1 cellular context compared by ENCODE assay signal in the genomic region with DNA sequence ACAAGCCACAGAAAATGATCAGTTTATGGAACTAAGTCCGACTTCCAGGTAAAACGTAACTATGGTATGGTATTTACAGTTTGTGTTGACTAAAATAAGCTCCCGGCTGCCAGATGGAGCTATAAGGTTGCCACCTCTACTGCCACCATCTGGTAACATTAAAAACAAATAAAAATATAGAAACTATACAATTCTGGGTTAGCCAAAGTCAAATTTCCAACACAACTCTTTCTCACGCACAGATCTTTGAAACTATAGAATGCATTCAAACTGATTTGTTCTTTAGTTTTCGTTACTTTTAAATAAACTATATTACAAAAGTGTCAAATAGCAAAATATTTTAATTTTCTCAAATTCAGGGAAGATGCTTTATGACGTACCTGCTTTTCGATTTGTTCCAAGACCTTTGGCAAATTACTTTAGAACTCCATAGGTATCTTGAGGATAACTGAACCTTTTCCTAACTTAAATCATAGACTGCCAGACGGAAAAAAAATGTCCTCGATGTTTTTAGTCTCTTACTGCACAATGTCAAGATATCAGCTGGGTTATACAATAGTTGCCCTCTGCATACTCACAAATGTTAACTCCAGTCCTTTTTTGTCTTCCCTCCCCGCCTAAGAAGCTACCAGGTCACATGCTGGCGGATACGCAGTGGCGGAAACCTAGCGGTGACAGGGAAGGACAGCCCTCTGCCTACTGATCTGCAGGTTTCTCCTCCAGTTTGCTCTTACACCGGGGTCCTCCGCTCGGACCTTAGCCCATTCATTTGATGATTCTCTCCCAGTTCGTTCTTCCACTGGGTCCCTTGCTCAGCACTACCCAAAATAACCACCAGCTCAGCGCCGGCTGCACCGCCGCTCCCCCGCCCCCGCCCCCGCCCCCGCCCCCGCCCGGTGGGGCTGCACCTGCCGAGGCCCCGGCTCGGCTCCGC.
TF ChIP-seq lines count a peak whose summit lies in the region.

No MANE protein-coding gene starts in this region.

TF ChIP-seq in HEK293, 187 proteins besides CTCF, POLR2A, EP300 and RAD21 (continued from another document and continues in another):
- peak; percentile 34; the same call in 1 of the 2 replicates for TF ChIP-seq ZNF660 (tag by site-specific recombination; IDR thresholded peaks at IDR 0.05)
- TF ChIP-seq, protein P1, sequence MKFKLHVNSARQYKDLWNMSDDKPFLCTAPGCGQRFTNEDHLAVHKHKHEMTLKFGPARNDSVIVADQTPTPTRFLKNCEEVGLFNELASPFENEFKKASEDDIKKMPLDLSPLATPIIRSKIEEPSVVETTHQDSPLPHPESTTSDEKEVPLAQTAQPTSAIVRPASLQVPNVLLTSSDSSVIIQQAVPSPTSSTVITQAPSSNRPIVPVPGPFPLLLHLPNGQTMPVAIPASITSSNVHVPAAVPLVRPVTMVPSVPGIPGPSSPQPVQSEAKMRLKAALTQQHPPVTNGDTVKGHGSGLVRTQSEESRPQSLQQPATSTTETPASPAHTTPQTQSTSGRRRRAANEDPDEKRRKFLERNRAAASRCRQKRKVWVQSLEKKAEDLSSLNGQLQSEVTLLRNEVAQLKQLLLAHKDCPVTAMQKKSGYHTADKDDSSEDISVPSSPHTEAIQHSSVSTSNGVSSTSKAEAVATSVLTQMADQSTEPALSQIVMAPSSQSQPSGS (tag by site-specific recombination; IDR thresholded peaks at IDR 0.05; ENCODE audit: low read depth), result no peak
- TF ChIP-seq, protein P2, sequence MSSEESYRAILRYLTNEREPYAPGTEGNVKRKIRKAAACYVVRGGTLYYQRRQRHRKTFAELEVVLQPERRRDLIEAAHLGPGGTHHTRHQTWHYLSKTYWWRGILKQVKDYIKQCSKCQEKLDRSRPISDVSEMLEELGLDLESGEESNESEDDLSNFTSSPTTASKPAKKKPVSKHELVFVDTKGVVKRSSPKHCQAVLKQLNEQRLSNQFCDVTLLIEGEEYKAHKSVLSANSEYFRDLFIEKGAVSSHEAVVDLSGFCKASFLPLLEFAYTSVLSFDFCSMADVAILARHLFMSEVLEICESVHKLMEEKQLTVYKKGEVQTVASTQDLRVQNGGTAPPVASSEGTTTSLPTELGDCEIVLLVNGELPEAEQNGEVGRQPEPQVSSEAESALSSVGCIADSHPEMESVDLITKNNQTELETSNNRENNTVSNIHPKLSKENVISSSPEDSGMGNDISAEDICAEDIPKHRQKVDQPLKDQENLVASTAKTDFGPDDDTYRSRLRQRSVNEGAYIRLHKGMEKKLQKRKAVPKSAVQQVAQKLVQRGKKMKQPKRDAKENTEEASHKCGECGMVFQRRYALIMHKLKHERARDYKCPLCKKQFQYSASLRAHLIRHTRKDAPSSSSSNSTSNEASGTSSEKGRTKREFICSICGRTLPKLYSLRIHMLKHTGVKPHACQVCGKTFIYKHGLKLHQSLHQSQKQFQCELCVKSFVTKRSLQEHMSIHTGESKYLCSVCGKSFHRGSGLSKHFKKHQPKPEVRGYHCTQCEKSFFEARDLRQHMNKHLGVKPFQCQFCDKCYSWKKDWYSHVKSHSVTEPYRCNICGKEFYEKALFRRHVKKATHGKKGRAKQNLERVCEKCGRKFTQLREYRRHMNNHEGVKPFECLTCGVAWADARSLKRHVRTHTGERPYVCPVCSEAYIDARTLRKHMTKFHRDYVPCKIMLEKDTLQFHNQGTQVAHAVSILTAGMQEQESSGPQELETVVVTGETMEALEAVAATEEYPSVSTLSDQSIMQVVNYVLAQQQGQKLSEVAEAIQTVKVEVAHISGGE (tag by site-specific recombination; conservative IDR thresholded peaks at IDR 0.05; ENCODE audit: low read depth), result 0 out of 2 replicates have a peak, but pooled peaks have one; percentile 43
- TF ChIP-seq GLI4 (tag by site-specific recombination; IDR thresholded peaks at IDR 0.05), result no peak
- peak; percentile 75 for TF ChIP-seq SP2 (tag by site-specific recombination; IDR thresholded peaks at IDR 0.05)
- no peak for TF ChIP-seq ZNF514 (tag by site-specific recombination; IDR thresholded peaks at IDR 0.05)
- no peak for TF ChIP-seq KLF7 (tag by site-specific recombination; IDR thresholded peaks at IDR 0.05; ENCODE audit: borderline replicate concordance)
- TF ChIP-seq ZNF391 (tag by site-specific recombination; IDR thresholded peaks at IDR 0.05; ENCODE audit: borderline replicate concordance, low read depth), result no peak
- no peak for TF ChIP-seq MZF1 (tag by site-specific recombination; IDR thresholded peaks at IDR 0.05; ENCODE audit: borderline replicate concordance)
- TF ChIP-seq, protein P3, sequence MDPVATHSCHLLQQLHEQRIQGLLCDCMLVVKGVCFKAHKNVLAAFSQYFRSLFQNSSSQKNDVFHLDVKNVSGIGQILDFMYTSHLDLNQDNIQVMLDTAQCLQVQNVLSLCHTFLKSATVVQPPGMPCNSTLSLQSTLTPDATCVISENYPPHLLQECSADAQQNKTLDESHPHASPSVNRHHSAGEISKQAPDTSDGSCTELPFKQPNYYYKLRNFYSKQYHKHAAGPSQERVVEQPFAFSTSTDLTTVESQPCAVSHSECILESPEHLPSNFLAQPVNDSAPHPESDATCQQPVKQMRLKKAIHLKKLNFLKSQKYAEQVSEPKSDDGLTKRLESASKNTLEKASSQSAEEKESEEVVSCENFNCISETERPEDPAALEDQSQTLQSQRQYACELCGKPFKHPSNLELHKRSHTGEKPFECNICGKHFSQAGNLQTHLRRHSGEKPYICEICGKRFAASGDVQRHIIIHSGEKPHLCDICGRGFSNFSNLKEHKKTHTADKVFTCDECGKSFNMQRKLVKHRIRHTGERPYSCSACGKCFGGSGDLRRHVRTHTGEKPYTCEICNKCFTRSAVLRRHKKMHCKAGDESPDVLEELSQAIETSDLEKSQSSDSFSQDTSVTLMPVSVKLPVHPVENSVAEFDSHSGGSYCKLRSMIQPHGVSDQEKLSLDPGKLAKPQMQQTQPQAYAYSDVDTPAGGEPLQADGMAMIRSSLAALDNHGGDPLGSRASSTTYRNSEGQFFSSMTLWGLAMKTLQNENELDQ (tag by site-specific recombination; IDR thresholded peaks at IDR 0.05; ENCODE audit: low read depth), result no peak
- TF ChIP-seq, protein P4, sequence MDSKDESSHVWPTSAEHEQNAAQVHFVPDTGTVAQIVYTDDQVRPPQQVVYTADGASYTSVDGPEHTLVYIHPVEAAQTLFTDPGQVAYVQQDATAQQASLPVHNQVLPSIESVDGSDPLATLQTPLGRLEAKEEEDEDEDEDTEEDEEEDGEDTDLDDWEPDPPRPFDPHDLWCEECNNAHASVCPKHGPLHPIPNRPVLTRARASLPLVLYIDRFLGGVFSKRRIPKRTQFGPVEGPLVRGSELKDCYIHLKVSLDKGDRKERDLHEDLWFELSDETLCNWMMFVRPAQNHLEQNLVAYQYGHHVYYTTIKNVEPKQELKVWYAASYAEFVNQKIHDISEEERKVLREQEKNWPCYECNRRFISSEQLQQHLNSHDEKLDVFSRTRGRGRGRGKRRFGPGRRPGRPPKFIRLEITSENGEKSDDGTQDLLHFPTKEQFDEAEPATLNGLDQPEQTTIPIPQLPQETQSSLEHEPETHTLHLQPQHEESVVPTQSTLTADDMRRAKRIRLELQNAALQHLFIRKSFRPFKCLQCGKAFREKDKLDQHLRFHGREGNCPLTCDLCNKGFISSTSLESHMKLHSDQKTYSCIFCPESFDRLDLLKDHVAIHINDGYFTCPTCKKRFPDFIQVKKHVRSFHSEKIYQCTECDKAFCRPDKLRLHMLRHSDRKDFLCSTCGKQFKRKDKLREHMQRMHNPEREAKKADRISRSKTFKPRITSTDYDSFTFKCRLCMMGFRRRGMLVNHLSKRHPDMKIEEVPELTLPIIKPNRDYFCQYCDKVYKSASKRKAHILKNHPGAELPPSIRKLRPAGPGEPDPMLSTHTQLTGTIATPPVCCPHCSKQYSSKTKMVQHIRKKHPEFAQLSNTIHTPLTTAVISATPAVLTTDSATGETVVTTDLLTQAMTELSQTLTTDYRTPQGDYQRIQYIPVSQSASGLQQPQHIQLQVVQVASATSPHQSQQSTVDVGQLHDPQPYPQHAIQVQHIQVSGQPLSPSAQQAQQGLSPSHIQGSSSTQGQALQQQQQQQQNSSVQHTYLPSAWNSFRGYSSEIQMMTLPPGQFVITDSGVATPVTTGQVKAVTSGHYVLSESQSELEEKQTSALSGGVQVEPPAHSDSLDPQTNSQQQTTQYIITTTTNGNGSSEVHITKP (tag by site-specific recombination; IDR thresholded peaks at IDR 0.05), result peak; percentile 81
- TF ChIP-seq ZNF747 (tag by site-specific recombination; IDR thresholded peaks at IDR 0.05), result no peak
- no peak for TF ChIP-seq ZNF174 (tag by site-specific recombination; IDR thresholded peaks at IDR 0.05)
- no peak for TF ChIP-seq ZNF292 (tag by site-specific recombination; IDR thresholded peaks at IDR 0.05; ENCODE audit: borderline replicate concordance, low read depth)
- TF ChIP-seq SP3 (tag by site-specific recombination; IDR thresholded peaks at IDR 0.05), result 0 out of 2 replicates have a peak, but pooled peaks have one; percentile 27
- no peak for TF ChIP-seq ZNF585B (tag by site-specific recombination; IDR thresholded peaks at IDR 0.05)
- TF ChIP-seq ZNF600 (tag by site-specific recombination; IDR thresholded peaks at IDR 0.05), result peak; percentile 81
- no peak for TF ChIP-seq ZNF707 (tag by site-specific recombination; IDR thresholded peaks at IDR 0.05)
- 0 out of 2 replicates have a peak, but pooled peaks have one; percentile 10 for TF ChIP-seq SP7 (tag by site-specific recombination; IDR thresholded peaks at IDR 0.05)
- TF ChIP-seq ZNF549 (tag by site-specific recombination; IDR thresholded peaks at IDR 0.05), result no peak
- TF ChIP-seq, protein P5, sequence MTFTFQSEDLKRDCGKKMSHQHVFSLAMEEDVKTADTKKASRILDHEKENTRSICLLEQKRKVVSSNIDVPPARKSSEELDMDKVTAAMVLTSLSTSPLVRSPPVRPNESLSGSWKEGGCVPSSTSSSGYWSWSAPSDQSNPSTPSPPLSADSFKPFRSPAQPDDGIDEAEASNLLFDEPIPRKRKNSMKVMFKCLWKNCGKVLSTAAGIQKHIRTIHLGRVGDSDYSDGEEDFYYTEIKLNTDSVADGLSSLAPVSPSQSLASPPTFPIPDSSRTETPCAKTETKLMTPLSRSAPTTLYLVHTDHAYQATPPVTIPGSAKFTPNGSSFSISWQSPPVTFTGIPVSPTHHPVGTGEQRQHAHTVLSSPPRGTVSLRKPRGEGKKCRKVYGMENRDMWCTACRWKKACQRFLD (tag by site-specific recombination; IDR thresholded peaks at IDR 0.05), result no peak
- TF ChIP-seq HOXC10 (CRISPR knock-in tag; IDR thresholded peaks at IDR 0.05), result no peak
- no peak for TF ChIP-seq ZNF830 (tag by site-specific recombination; IDR thresholded peaks at IDR 0.05; ENCODE audit: low read depth)
- no peak for TF ChIP-seq FEZF1 (tag by site-specific recombination; IDR thresholded peaks at IDR 0.05)
- TF ChIP-seq KLF16 (tag by site-specific recombination; IDR thresholded peaks at IDR 0.05), result 0 out of 2 replicates have a peak, but pooled peaks have one; percentile 23
- TF ChIP-seq, protein P6, sequence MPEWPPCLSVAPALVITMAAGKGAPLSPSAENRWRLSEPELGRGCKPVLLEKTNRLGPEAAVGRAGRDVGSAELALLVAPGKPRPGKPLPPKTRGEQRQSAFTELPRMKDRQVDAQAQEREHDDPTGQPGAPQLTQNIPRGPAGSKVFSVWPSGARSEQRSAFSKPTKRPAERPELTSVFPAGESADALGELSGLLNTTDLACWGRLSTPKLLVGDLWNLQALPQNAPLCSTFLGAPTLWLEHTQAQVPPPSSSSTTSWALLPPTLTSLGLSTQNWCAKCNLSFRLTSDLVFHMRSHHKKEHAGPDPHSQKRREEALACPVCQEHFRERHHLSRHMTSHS (tag by site-specific recombination; IDR thresholded peaks at IDR 0.05), result no peak
- no peak for TF ChIP-seq WT1 (tag by site-specific recombination; IDR thresholded peaks at IDR 0.05)
- TF ChIP-seq, protein P7, sequence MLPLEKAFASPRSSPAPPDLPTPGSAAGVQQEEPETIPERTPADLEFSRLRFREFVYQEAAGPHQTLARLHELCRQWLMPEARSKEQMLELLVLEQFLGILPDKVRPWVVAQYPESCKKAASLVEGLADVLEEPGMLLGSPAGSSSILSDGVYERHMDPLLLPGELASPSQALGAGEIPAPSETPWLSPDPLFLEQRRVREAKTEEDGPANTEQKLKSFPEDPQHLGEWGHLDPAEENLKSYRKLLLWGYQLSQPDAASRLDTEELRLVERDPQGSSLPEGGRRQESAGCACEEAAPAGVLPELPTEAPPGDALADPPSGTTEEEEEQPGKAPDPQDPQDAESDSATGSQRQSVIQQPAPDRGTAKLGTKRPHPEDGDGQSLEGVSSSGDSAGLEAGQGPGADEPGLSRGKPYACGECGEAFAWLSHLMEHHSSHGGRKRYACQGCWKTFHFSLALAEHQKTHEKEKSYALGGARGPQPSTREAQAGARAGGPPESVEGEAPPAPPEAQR (tag by site-specific recombination; IDR thresholded peaks at IDR 0.05), result no peak
- TF ChIP-seq RBAK (tag by site-specific recombination; IDR thresholded peaks at IDR 0.05), result no peak
- no peak for TF ChIP-seq ZNF433 (tag by site-specific recombination; IDR thresholded peaks at IDR 0.05; ENCODE audit: low read depth)
- TF ChIP-seq ZNF626 (tag by site-specific recombination; IDR thresholded peaks at IDR 0.05), result no peak
- TF ChIP-seq, protein P8, sequence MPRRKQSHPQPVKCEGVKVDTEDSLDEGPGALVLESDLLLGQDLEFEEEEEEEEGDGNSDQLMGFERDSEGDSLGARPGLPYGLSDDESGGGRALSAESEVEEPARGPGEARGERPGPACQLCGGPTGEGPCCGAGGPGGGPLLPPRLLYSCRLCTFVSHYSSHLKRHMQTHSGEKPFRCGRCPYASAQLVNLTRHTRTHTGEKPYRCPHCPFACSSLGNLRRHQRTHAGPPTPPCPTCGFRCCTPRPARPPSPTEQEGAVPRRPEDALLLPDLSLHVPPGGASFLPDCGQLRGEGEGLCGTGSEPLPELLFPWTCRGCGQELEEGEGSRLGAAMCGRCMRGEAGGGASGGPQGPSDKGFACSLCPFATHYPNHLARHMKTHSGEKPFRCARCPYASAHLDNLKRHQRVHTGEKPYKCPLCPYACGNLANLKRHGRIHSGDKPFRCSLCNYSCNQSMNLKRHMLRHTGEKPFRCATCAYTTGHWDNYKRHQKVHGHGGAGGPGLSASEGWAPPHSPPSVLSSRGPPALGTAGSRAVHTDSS (tag by site-specific recombination; IDR thresholded peaks at IDR 0.05), result no peak
- no peak for TF ChIP-seq ZNF146 (tag by site-specific recombination; IDR thresholded peaks at IDR 0.05)
- peak; percentile 66 for TF ChIP-seq IKZF3 (tag by site-specific recombination; IDR thresholded peaks at IDR 0.05)
- TF ChIP-seq ZNF133 (tag by site-specific recombination; IDR thresholded peaks at IDR 0.05), result no peak
